Comparison of ENCODE assay signal across 13 cellular contexts in genomic region chr1:59055908-59056719, GRCh38.
A peak's percentile ranks its signal among the peaks of the same experiment; 100 is the strongest.
DNase-seq lines count a peak whose midpoint lies in the region; ATAC-seq and TF ChIP-seq lines count a peak whose summit lies in the region.
"Had no signal": no experiment of that assay in that cellular context is flagged by ENCODE, and none has a peak within 500 bp of the region (broad histone marks: within the 10 kb centered on the region; RNA-seq: fewer than 3 reads in every experiment).

No MANE protein-coding gene starts in this region.

- DNase-seq in fibroblast of gingiva (ENCODE audit: low read depth) (peak; percentile 14), transverse colon (no peak), HCEC 1CT (no peak)
- DNase-seq in stimulated activated CD4-positive, alpha-beta T cell treated with anti-CD3 and anti-CD28 coated beads, Interleukin-2, amount 100 ng/mL, for 48 hours: no peak
- DNase-seq in stimulated activated CD8-positive, alpha-beta memory T cell treated with anti-CD3 and anti-CD28 coated beads, Interleukin-4, amount 100 ng/mL, for 48 hours: no peak
- DNase-seq: activated CD4-positive, alpha-beta memory T cell treated with anti-CD3 and anti-CD28 coated beads, Interleukin-2, amount 10 ng/mL, durations not matched to agents 7 days and 5 days; CD4-positive, CD25-positive, alpha-beta regulatory T cell; effector memory CD8-positive, alpha-beta T cell; KG1 had no signal

- no peak for TF ChIP-seq POLR2A in transverse colon (IDR thresholded peaks at IDR 0.05)

- TF ChIP-seq CTCF in nephron (IDR thresholded peaks at IDR 0.05; ENCODE audit: unreplicated experiment in 3 of 3): no peak
- no peak for TF ChIP-seq CTCF in transverse colon (IDR thresholded peaks at IDR 0.05)

- peak; percentile 50 for ATAC-seq in SK-N-SH treated with all-trans-retinoic acid at 6 μM for 48 hours
- ATAC-seq in HG02938 (IDR thresholded peaks at IDR 0.05; ENCODE audit: unreplicated experiment): no peak
- ATAC-seq: effector memory CD8-positive, alpha-beta T cell had no signal

- H3K27ac Mint-ChIP-seq in nephron: peak overlapping the region; percentile 11 to 66 (median 50)
- H3K27ac Mint-ChIP-seq: activated CD4-positive, alpha-beta memory T cell treated with anti-CD3 and anti-CD28 coated beads, Interleukin-2, amount 10 ng/mL, durations not matched to agents 7 days and 5 days; activated T-helper 2 cell treated with anti-CD3 and anti-CD28 coated beads, Interferon-gamma antibody, Interleukin-2, Interleukin-4, amounts not matched to agents 10 μg/mL and 5 μg/mL and 100 μg/mL, durations not matched to agents 14 hours and 24 hours and 36 hours had no signal

- WGBS in transverse colon (ENCODE audit: low coverage in 1 of 2), 2 donors: 74 to 75% methylated on average over 3 to 7 of the region's 7 CpGs

- peaks cover 8 to 26% (median 12%) of the 10 kb centered on the region in 4 donors for H3K4me1 ChIP-seq in transverse colon

- H3K4me1 Mint-ChIP-seq in nephron: peaks cover 61% of the 10 kb centered on the region

- no peak for TF ChIP-seq EP300 in transverse colon (IDR thresholded peaks at IDR 0.05; ENCODE audit: low read depth)

- H3K9me3 Mint-ChIP-seq in nephron: no peaks in the 10 kb centered on the region
- H3K9me3 Mint-ChIP-seq: activated CD4-positive, alpha-beta memory T cell treated with anti-CD3 and anti-CD28 coated beads, Interleukin-2, amount 10 ng/mL, durations not matched to agents 7 days and 5 days; activated T-helper 2 cell treated with anti-CD3 and anti-CD28 coated beads, Interferon-gamma antibody, Interleukin-2, Interleukin-4, amounts not matched to agents 10 μg/mL and 5 μg/mL and 100 μg/mL, durations not matched to agents 14 hours and 24 hours and 36 hours; effector memory CD8-positive, alpha-beta T cell had no signal

- H3K27me3 Mint-ChIP-seq in nephron (ENCODE audit: low read depth): peaks cover 3% of the 10 kb centered on the region
- H3K27me3 Mint-ChIP-seq: CD4-positive, CD25-positive, alpha-beta regulatory T cell; effector memory CD8-positive, alpha-beta T cell had no signal

- H3K9me3 ChIP-seq in transverse colon: no peaks in the 10 kb centered on the region

- no peaks in the 10 kb centered on the region for H3K36me3 ChIP-seq in transverse colon

- H3K4me3 ChIP-seq in transverse colon: no peak overlapping the region

- intact Hi-C loops in transverse colon (cut with DNase I; ENCODE audit: low total_unique reads): no loop called here

- peak overlapping the region; percentile 55 to 70 (median 62) for H3K27ac ChIP-seq in transverse colon

- no peaks in the 10 kb centered on the region for H3K36me3 Mint-ChIP-seq in nephron (ENCODE audit: low read depth)

- H3K27me3 ChIP-seq in transverse colon: no peaks in the 10 kb centered on the region

- in situ Hi-C loops in transverse colon (cut with MboI; ENCODE audit: low pct_ligation_motif_present in 1 of 4, low pct_unique_long_range_greater_than_20kb in 1 of 4, low sequenced_read_pairs in 3 of 4): loop anchor here in 1 of 4 donors (25.0 kb wide), 1 partner anchor 269 kb away; the partner anchor contains the start of gene JUN

- H3K4me3 Mint-ChIP-seq in nephron: peak overlapping the region in 2 of 3 experiments; percentile 1 to 48
- H3K4me3 Mint-ChIP-seq: activated CD4-positive, alpha-beta memory T cell treated with anti-CD3 and anti-CD28 coated beads, Interleukin-2, amount 10 ng/mL, durations not matched to agents 7 days and 5 days; CD4-positive, CD25-positive, alpha-beta regulatory T cell; effector memory CD8-positive, alpha-beta T cell had no signal

TF ChIP-seq in SK-N-SH treated with all-trans-retinoic acid at 6 μM for 48 hours, 23 proteins besides CTCF, POLR2A, EP300 and RAD21 (continues in another document):
- TF ChIP-seq ZFP30 (CRISPR knock-in tag; IDR thresholded peaks at IDR 0.05) (no peak), CSRNP3 (CRISPR knock-in tag; IDR thresholded peaks at IDR 0.05) (no peak), SNAI2 (CRISPR knock-in tag; IDR thresholded peaks at IDR 0.05) (no peak), ZNF70 (CRISPR knock-in tag; IDR thresholded peaks at IDR 0.05) (no peak), ZFP3 (CRISPR knock-in tag; IDR thresholded peaks at IDR 0.05) (no peak), RARB (CRISPR knock-in tag; IDR thresholded peaks at IDR 0.05) (no peak), ISL1 (CRISPR knock-in tag; IDR thresholded peaks at IDR 0.05) (peak; percentile 68), PPARA (CRISPR knock-in tag; IDR thresholded peaks at IDR 0.05; ENCODE audit: borderline replicate concordance) (no peak), CSDC2 (CRISPR knock-in tag; IDR thresholded peaks at IDR 0.05) (0 out of 2 replicates have a peak, but pooled peaks have one; percentile 26), TOX (CRISPR knock-in tag; IDR thresholded peaks at IDR 0.05; ENCODE audit: borderline replicate concordance) (peak; percentile 69; the same call in 1 of the 2 replicates), ESRRG (CRISPR knock-in tag; IDR thresholded peaks at IDR 0.05) (no peak), OSR1 (CRISPR knock-in tag; IDR thresholded peaks at IDR 0.05) (no peak), CREB5 (CRISPR knock-in tag; IDR thresholded peaks at IDR 0.05; ENCODE audit: low read depth) (no peak), BACH2 (CRISPR knock-in tag; IDR thresholded peaks at IDR 0.05; ENCODE audit: borderline replicate concordance) (no peak), PATZ1 (CRISPR knock-in tag; IDR thresholded peaks at IDR 0.05; ENCODE audit: borderline replicate concordance) (0 out of 2 replicates have a peak, but pooled peaks have one; percentile 60), ZNF565 (CRISPR knock-in tag; conservative IDR thresholded peaks at IDR 0.05; ENCODE audit: low read depth) (no peak), ZC3H10 (CRISPR knock-in tag; IDR thresholded peaks at IDR 0.05) (no peak), POU6F1 (CRISPR knock-in tag; IDR thresholded peaks at IDR 0.05; ENCODE audit: borderline replicate concordance, low read depth) (no peak), ARNTL (CRISPR knock-in tag; IDR thresholded peaks at IDR 0.05; ENCODE audit: borderline replicate concordance, low read depth) (no peak), GLIS3 (CRISPR knock-in tag; IDR thresholded peaks at IDR 0.05) (no peak)
